Comparison of ENCODE assay signal across 8 cellular contexts in the genomic region with DNA sequence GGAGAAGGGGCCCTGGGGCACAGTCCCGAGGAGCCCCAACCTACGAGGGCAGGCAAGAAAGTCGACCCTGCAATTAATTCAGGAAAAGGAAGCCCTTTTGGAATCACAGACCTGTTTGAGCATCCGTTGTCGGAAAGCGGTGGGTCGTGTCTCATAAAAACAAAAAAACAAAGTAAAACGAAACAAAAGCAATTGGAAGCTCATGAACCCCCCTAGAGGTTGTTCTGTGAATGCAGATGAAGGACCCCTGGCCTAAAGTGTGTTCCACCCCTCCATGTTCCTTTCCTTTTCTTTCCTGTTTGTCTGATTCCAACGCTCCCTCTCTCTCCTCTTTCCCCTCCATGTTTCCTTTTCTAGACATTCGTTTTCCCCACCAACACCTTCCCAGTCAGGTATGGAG.
DNase-seq lines count a peak whose midpoint lies in the region; ATAC-seq and TF ChIP-seq lines count a peak whose summit lies in the region.

No MANE protein-coding gene starts in this region.

- 20 to 29% (median 21%) methylated on average over 10 of the region's 10 CpGs for WGBS in spleen, 5 donors

- H3K27me3 ChIP-seq in spleen (replicated peaks in 1 of 7), result peaks cover 0 to 28% (median 10%) of the 10 kb centered on the region in 7 donors

- TF ChIP-seq CTCF in NB4 (IDR thresholded peaks at IDR 0.05; ENCODE audit: low read depth, low read length) (peak; percentile 71), spleen (IDR thresholded peaks at IDR 0.05 in 8 of 11, conservative IDR thresholded peaks at IDR 0.05 in 3 of 11) (peak in 7 of 11 experiments; percentile 18 to 50 (median 45))

- intact Hi-C loops in spleen (cut with DNase I; ENCODE audit: low total_unique reads), result no loop called here

- H3K4me1 ChIP-seq in spleen, result peaks cover 0 to 30% (median 15%) of the 10 kb centered on the region in 6 donors

- H3K36me3 ChIP-seq in spleen, result no peaks in the 10 kb centered on the region

- H3K27ac ChIP-seq in spleen, result no peak overlapping the region

- CTCF ChIA-PET in activated CD8-positive, alpha-beta memory T cell treated with anti-CD3 and anti-CD28 coated beads, Interleukin-2, amount 10 ng/mL, durations not matched to agents 7 days and 5 days (lab: Charles Lee), result interaction anchor here (0.6 to 1.9 kb wide), 4 partner anchors 13 to 178 kb away, joined by 3 to 4 read pairs (median 3); no protein-coding TSS in a partner anchor

- TF ChIP-seq POLR2A in NB4 (IDR thresholded peaks at IDR 0.05; ENCODE audit: extremely low read depth, insufficient read length), result no peak
- no peak for TF ChIP-seq POLR2A in spleen (IDR thresholded peaks at IDR 0.05)

- H3K4me3 Mint-ChIP-seq in activated CD8-positive, alpha-beta memory T cell treated with anti-CD3 and anti-CD28 coated beads, Interleukin-2, amount 10 ng/mL, durations not matched to agents 7 days and 5 days, result peak overlapping the region; percentile 62
- H3K4me3 Mint-ChIP-seq in effector memory CD8-positive, alpha-beta T cell, result peak overlapping the region; percentile 67 to 69

- H3K27me3 Mint-ChIP-seq in activated CD8-positive, alpha-beta memory T cell treated with anti-CD3 and anti-CD28 coated beads, Interleukin-2, amount 10 ng/mL, durations not matched to agents 7 days and 5 days, result peaks cover 13% of the 10 kb centered on the region
- H3K27me3 Mint-ChIP-seq in effector memory CD8-positive, alpha-beta T cell, result peaks cover 10 to 81% of the 10 kb centered on the region in 2 donors

- H3K36me3 Mint-ChIP-seq in activated CD8-positive, alpha-beta memory T cell treated with anti-CD3 and anti-CD28 coated beads, Interleukin-2, amount 10 ng/mL, durations not matched to agents 7 days and 5 days, result no peaks in the 10 kb centered on the region
- H3K36me3 Mint-ChIP-seq in effector memory CD8-positive, alpha-beta T cell (ENCODE audit: insufficient read depth), result no peaks in the 10 kb centered on the region

- H3K9me3 Mint-ChIP-seq in activated CD8-positive, alpha-beta memory T cell treated with anti-CD3 and anti-CD28 coated beads, Interleukin-2, amount 10 ng/mL, durations not matched to agents 7 days and 5 days (ENCODE audit: low read depth), result no peaks in the 10 kb centered on the region
- H3K9me3 Mint-ChIP-seq in effector memory CD8-positive, alpha-beta T cell, result no peaks in the 10 kb centered on the region

- H3K4me1 Mint-ChIP-seq in activated CD8-positive, alpha-beta memory T cell treated with anti-CD3 and anti-CD28 coated beads, Interleukin-2, amount 10 ng/mL, durations not matched to agents 7 days and 5 days, result peaks cover 3% of the 10 kb centered on the region
- peaks cover 8 to 12% of the 10 kb centered on the region in 2 donors for H3K4me1 Mint-ChIP-seq in effector memory CD8-positive, alpha-beta T cell (ENCODE audit: low read depth in 2 of 2)

- ATAC-seq in activated CD8-positive, alpha-beta memory T cell treated with anti-CD3 and anti-CD28 coated beads, Interleukin-2, amount 10 ng/mL, durations not matched to agents 7 days and 5 days, result no peak
- ATAC-seq in effector memory CD8-positive, alpha-beta T cell (replicated peaks), result no peak
- ATAC-seq in GM18517 (IDR thresholded peaks at IDR 0.05; ENCODE audit: unreplicated experiment), result no peak

- no peaks in the 10 kb centered on the region for H3K9me3 ChIP-seq in spleen

- no peak overlapping the region for H3K27ac Mint-ChIP-seq in activated CD8-positive, alpha-beta memory T cell treated with anti-CD3 and anti-CD28 coated beads, Interleukin-2, amount 10 ng/mL, durations not matched to agents 7 days and 5 days
- H3K27ac Mint-ChIP-seq in effector memory CD8-positive, alpha-beta T cell, result no peak overlapping the region

- DNase-seq in activated CD8-positive, alpha-beta memory T cell treated with anti-CD3 and anti-CD28 coated beads, Interleukin-2, amount 10 ng/mL, durations not matched to agents 7 days and 5 days, result no peak
- no peak for DNase-seq in activated CD8-positive, alpha-beta memory T cell treated with anti-CD3 and anti-CD28 coated beads, Interleukin-2, amount 50 U/mL, for 48 hours
- DNase-seq in NB4 (ENCODE audit: low read depth) (peak; percentile 28), spleen (no peak), NCI-H226 (no peak), hypothalamus (lab: John Stamatoyannopoulos, UW) (no peak)
- DNase-seq in effector memory CD8-positive, alpha-beta T cell, result no peak

- no peak overlapping the region for H3K4me3 ChIP-seq in NB4 (ENCODE audit: low read depth, low read length)
- H3K4me3 ChIP-seq in spleen, result peak overlapping the region in 2 of 8 donors; percentile 19 to 56
